In the genomic region with DNA sequence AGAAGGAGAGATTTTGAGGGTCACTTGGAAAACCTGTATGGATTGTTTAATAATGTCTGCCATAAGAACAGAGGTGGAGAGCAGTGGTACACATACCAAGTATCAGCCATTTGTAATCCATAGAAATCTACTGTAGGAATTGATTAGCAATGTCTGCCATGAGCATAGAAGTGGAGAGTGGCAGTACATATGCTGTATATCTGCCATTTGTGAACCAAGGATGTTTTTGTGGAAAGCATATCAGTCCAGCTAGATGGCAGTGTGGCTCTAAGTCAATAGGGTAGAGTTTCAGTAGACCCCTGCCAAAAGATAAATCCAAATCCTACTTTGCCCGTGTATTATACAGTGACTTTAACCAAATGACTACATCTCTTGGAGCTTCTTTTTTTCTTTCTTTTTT, we compare ENCODE assay signal across 15 cellular contexts.
DNase-seq lines count a peak whose midpoint lies in the region; ATAC-seq and TF ChIP-seq lines count a peak whose summit lies in the region.
"Had no signal": no experiment of that assay in that cellular context is flagged by ENCODE, and none has a peak within 500 bp of the region (broad histone marks: within the 10 kb centered on the region; RNA-seq: fewer than 3 reads in every experiment).

No MANE protein-coding gene starts in this region.

- no peak for TF ChIP-seq POLR2A in esophagus muscularis mucosa (IDR thresholded peaks at IDR 0.05; ENCODE audit: low read depth)

- no peak overlapping the region for H3K27ac ChIP-seq in C4-2B
- H3K27ac ChIP-seq in dorsolateral prefrontal cortex: no peak overlapping the region
- H3K27ac ChIP-seq in esophagus muscularis mucosa (replicated peaks in 1 of 4): no peak overlapping the region
- H3K27ac ChIP-seq: cardiac muscle cell, right atrium auricular region had no signal

- intact Hi-C loops in dorsolateral prefrontal cortex (cut with DNase I) (loop anchor here (2.0 to 5.0 kb wide), 2 partner anchors 64 to 246 kb away; no protein-coding TSS in a partner anchor), esophagus muscularis mucosa (cut with DNase I) (no loop called here)

- H3K4me3 ChIP-seq in LNCaP clone FGC (ENCODE audit: low read depth, low read length) (no peak overlapping the region), dorsolateral prefrontal cortex (no peak overlapping the region), esophagus muscularis mucosa (no peak overlapping the region)
- H3K4me3 ChIP-seq: cardiac muscle cell, right atrium auricular region had no signal

- H3K4me1 ChIP-seq in esophagus muscularis mucosa: no peaks in the 10 kb centered on the region
- H3K4me1 ChIP-seq: right atrium auricular region had no signal

- WGBS in esophagus muscularis mucosa: 44% methylated on average over 1 of the region's 1 CpG

- H3K36me3 ChIP-seq in esophagus muscularis mucosa: no peaks in the 10 kb centered on the region
- H3K36me3 ChIP-seq: cardiac muscle cell, right atrium auricular region had no signal

- H3K9me3 ChIP-seq in esophagus muscularis mucosa: no peaks in the 10 kb centered on the region
- H3K9me3 ChIP-seq: right atrium auricular region had no signal

- ATAC-seq in HG03039 (IDR thresholded peaks at IDR 0.05; ENCODE audit: unreplicated experiment) (no peak), HG02798 (IDR thresholded peaks at IDR 0.05; ENCODE audit: poor library complexity, unreplicated experiment) (no peak)
- ATAC-seq: stimulated activated memory B cell treated with anti-CD40 and anti-IgM and Interleukin-4, amounts not matched to agents 10 μg/mL and 1 μg/mL and 100 μg/mL, for 72 hours had no signal

- DNase-seq in LNCaP clone FGC (ENCODE audit: low read depth) (no peak), NCI-H69 (lab: John Stamatoyannopoulos, UW) (peak; percentile 67), dorsolateral prefrontal cortex (no peak), NCI-H187 (lab: John Stamatoyannopoulos, UW) (no peak), esophagus muscularis mucosa (ENCODE audit: extremely low spot score) (no peak)
- DNase-seq: activated CD4-positive, CD25-positive, alpha-beta regulatory T cell; naive B cell; NCI-H1048; stimulated activated CD4-positive, alpha-beta T cell treated with anti-CD3 and anti-CD28 coated beads, Interleukin-4, amount 100 ng/mL, for 24 hours had no signal

- peak; percentile 10 for TF ChIP-seq CTCF in C4-2B (conservative IDR thresholded peaks at IDR 0.05)
- 0 out of 2 replicates have a peak, but pooled peaks have one; percentile 5 for TF ChIP-seq CTCF in LNCaP clone FGC (IDR thresholded peaks at IDR 0.05; ENCODE audit: control insufficient read depth, extremely low read depth, insufficient read depth)
- TF ChIP-seq CTCF in dorsolateral prefrontal cortex (IDR thresholded peaks at IDR 0.05 in 54 of 56, conservative IDR thresholded peaks at IDR 0.05 in 2 of 56; ENCODE audit: low read depth in 1 of 56, partially characterized antibody in 56 of 56): peak in 35 of 56 donors; percentile 5 to 58 (median 29)
- TF ChIP-seq CTCF in esophagus muscularis mucosa (IDR thresholded peaks at IDR 0.05): no peak

- H3K27me3 ChIP-seq in dorsolateral prefrontal cortex (peaks cover 0 to 28% (median 0%) of the 10 kb centered on the region in 45 donors), esophagus muscularis mucosa (peaks cover 0 to 51% (median 0%) of the 10 kb centered on the region in 4 donors)
- H3K27me3 ChIP-seq: cardiac muscle cell, right atrium auricular region had no signal

- TF ChIP-seq EP300 in esophagus muscularis mucosa (IDR thresholded peaks at IDR 0.05): no peak

Comparison
In these comparisons a context has a peak if more than half of its experiments do, and no peak if none do; other contexts are left out.
1. CTCF ChIP-seq: peak in C4-2B (single experiment), LNCaP clone FGC (single experiment) and dorsolateral prefrontal cortex (35 of 56); none in esophagus muscularis mucosa (0 of 3).